ENCODE assay signal across 8 cellular contexts in genomic region chr4:47462799-47463234, GRCh38. TPM values are rescaled to one million over a fixed set of nuclear protein-coding genes. Genes with fewer than 3 reads are reported as not detected.
DNase-seq lines count a peak whose midpoint lies in the region; ATAC-seq and TF ChIP-seq lines count a peak whose summit lies in the region.

No MANE protein-coding gene starts in this region.

- DNase-seq in RWPE1 (ENCODE audit: low spot score) (no peak), omental fat pad (ENCODE audit: low spot score) (no peak), DMS153 treated with DMSO at 0.1 percent for 48 hours (lab: John Stamatoyannopoulos, UW; ENCODE audit: unreplicated experiment) (no peak), kidney tubule cell (ENCODE audit: low spot score) (no peak)

- H3K27ac ChIP-seq in RWPE1, result peak overlapping the region; percentile 82
- peak overlapping the region; percentile 87 to 90 for H3K27ac ChIP-seq in esophagus (ENCODE audit: low read depth in 2 of 2, low read length in 1 of 2)

- no peaks in the 10 kb centered on the region for H3K27me3 ChIP-seq in esophagus (ENCODE audit: control insufficient read depth in 1 of 2, insufficient read depth in 2 of 2, low read length in 2 of 2)

- no peaks in the 10 kb centered on the region for H3K4me1 ChIP-seq in esophagus (ENCODE audit: control insufficient read depth in 2 of 2, insufficient read depth in 2 of 2, low read length in 1 of 2)

- no peaks in the 10 kb centered on the region for H3K36me3 ChIP-seq in esophagus (ENCODE audit: control insufficient read depth in 2 of 2, insufficient read depth in 2 of 2, low read length in 1 of 2)

- 2 to 5% methylated on average over 6 of the region's 6 CpGs for WGBS in esophagus, 2 donors

- POLR2A ChIA-PET in RWPE1 (lab: Yijun Ruan, JAX; ENCODE audit: low non-redundant PET), result interaction anchor here (0.6 to 1.0 kb wide), 2 partner anchors 22 to 464 kb away, joined by 3 to 4 read pairs; partner anchors contain the start of gene ATP10D

- TF ChIP-seq CTCF in RWPE1 (conservative IDR thresholded peaks at IDR 0.05; ENCODE audit: low read depth) (no peak), omental fat pad (IDR thresholded peaks at IDR 0.05) (no peak)

- ATAC-seq in GM18517 (IDR thresholded peaks at IDR 0.05; ENCODE audit: unreplicated experiment) (peak; percentile 1), HG02642 (IDR thresholded peaks at IDR 0.05; ENCODE audit: poor library complexity, unreplicated experiment) (peak; percentile 29), omental fat pad (ENCODE audit: low FRiP score) (peak; percentile 2), GM19351 (IDR thresholded peaks at IDR 0.05; ENCODE audit: unreplicated experiment) (no peak)

- no peaks in the 10 kb centered on the region for H3K9me3 ChIP-seq in esophagus (ENCODE audit: control insufficient read depth in 2 of 2, insufficient read depth in 1 of 2, low read depth in 1 of 2, low read length in 1 of 2)

- CTCF ChIA-PET in RWPE1 (lab: Yijun Ruan, JAX), result interaction anchor here (1.1 kb wide), 2 partner anchors 106 to 529 kb away, joined by 3 to 4 read pairs; no protein-coding TSS in a partner anchor

- H3K4me3 ChIP-seq in esophagus (ENCODE audit: low read depth in 1 of 2, low read length in 2 of 2), result peak overlapping the region; percentile 63 to 94

RNA-seq across cellular contexts. Expression of gene COMMD8, which starts 0.7 kb away (rescaled TPM):
- 10 to 100 TPM; 14.8 to 21.4 TPM for polyA plus RNA-seq in esophagus
- total RNA-seq in omental fat pad, result 10 to 100 TPM in 3 of 4 donors, 1 to 10 TPM in 1; 8.8 to 17.8 (median 13.6) TPM

RNA-seq across cellular contexts. Expression of gene ATP10D, which starts 22.3 kb away (rescaled TPM):
- 1 to 10 TPM; 5.6 to 9.4 TPM for polyA plus RNA-seq in esophagus
- total RNA-seq in omental fat pad, result 10 to 100 TPM; 10.2 to 19.9 (median 13.8) TPM
